In genomic region chr7:130907439-130907838, GRCh38 we compare ENCODE assay signal across 16 cellular contexts.
DNase-seq lines count a peak whose midpoint lies in the region; ATAC-seq, FAIRE-seq and TF ChIP-seq lines count a peak whose summit lies in the region.
"Had no signal": no experiment of that assay in that cellular context is flagged by ENCODE, and none has a peak within 500 bp of the region (broad histone marks: within the 10 kb centered on the region; RNA-seq: fewer than 3 reads in every experiment).

No MANE protein-coding gene starts in this region.

- no peak for FAIRE-seq in pancreas (lab: Jason Lieb, UNC)
- FAIRE-seq: frontal cortex had no signal

- H3K27me3 ChIP-seq in pancreas, result no peaks in the 10 kb centered on the region
- H3K27me3 ChIP-seq: tibial nerve had no signal

- WGBS in pancreas, 2 donors, result 88 to 93% methylated on average over 4 of the region's 4 CpGs

- H3K27ac ChIP-seq in pancreas, result no peak overlapping the region

- H3K9me3 Mint-ChIP-seq in activated CD8-positive, alpha-beta memory T cell treated with anti-CD3 and anti-CD28 coated beads, Interleukin-2, amount 10 ng/mL, durations not matched to agents 7 days and 5 days (ENCODE audit: low read depth), result no peaks in the 10 kb centered on the region
- H3K9me3 Mint-ChIP-seq in HFFc6, result peaks cover 37% of the 10 kb centered on the region
- no peaks in the 10 kb centered on the region for H3K9me3 Mint-ChIP-seq in osteocyte (ENCODE audit: unreplicated experiment)

- CTCF ChIA-PET in activated CD8-positive, alpha-beta memory T cell treated with anti-CD3 and anti-CD28 coated beads, Interleukin-2, amount 10 ng/mL, durations not matched to agents 7 days and 5 days (lab: Charles Lee), result interaction anchor here (0.9 to 5.7 kb wide), 3 partner anchors 10 to 30 kb away, joined by 3 to 49 read pairs (median 4); no protein-coding TSS in a partner anchor

- H3K36me3 Mint-ChIP-seq in activated CD8-positive, alpha-beta memory T cell treated with anti-CD3 and anti-CD28 coated beads, Interleukin-2, amount 10 ng/mL, durations not matched to agents 7 days and 5 days, result peaks cover 61% of the 10 kb centered on the region
- H3K36me3 Mint-ChIP-seq in HFFc6 (ENCODE audit: low read depth) (peaks cover 92% of the 10 kb centered on the region), osteocyte (ENCODE audit: unreplicated experiment) (peaks cover 2% of the 10 kb centered on the region)

- H3K36me3 ChIP-seq in pancreas, result no peaks in the 10 kb centered on the region

- TF ChIP-seq CTCF in HFFc6 (IDR thresholded peaks at IDR 0.05), result no peak
- TF ChIP-seq CTCF in osteocyte (IDR thresholded peaks at IDR 0.05), result no peak
- TF ChIP-seq CTCF in pancreas (IDR thresholded peaks at IDR 0.05), result no peak

- no peak for ATAC-seq in activated CD8-positive, alpha-beta memory T cell treated with anti-CD3 and anti-CD28 coated beads, Interleukin-2, amount 10 ng/mL, durations not matched to agents 7 days and 5 days
- no peak for ATAC-seq in pancreas
- ATAC-seq in HG02798 (IDR thresholded peaks at IDR 0.05; ENCODE audit: poor library complexity, unreplicated experiment), result no peak
- ATAC-seq in HG02885 (IDR thresholded peaks at IDR 0.05; ENCODE audit: poor library complexity, unreplicated experiment), result no peak

- H3K4me3 Mint-ChIP-seq in activated CD8-positive, alpha-beta memory T cell treated with anti-CD3 and anti-CD28 coated beads, Interleukin-2, amount 10 ng/mL, durations not matched to agents 7 days and 5 days, result no peak overlapping the region
- H3K4me3 Mint-ChIP-seq in HFFc6 (peak overlapping the region; percentile 99), osteocyte (ENCODE audit: unreplicated experiment) (no peak overlapping the region)

- intact Hi-C loops in pancreas (cut with DNase I), result no loop called here

- H3K4me1 Mint-ChIP-seq in activated CD8-positive, alpha-beta memory T cell treated with anti-CD3 and anti-CD28 coated beads, Interleukin-2, amount 10 ng/mL, durations not matched to agents 7 days and 5 days, result peaks cover 85% of the 10 kb centered on the region
- H3K4me1 Mint-ChIP-seq in HFFc6 (ENCODE audit: low read depth), result peaks cover 75% of the 10 kb centered on the region
- peaks cover 89% of the 10 kb centered on the region for H3K4me1 Mint-ChIP-seq in osteocyte (ENCODE audit: unreplicated experiment)

- DNase-seq in activated CD8-positive, alpha-beta memory T cell treated with anti-CD3 and anti-CD28 coated beads, Interleukin-2, amount 10 ng/mL, durations not matched to agents 7 days and 5 days, result no peak
- no peak for DNase-seq in activated CD8-positive, alpha-beta memory T cell treated with anti-CD3 and anti-CD28 coated beads, Interleukin-2, amount 50 U/mL, for 4 hours
- no peak for DNase-seq in HFFc6
- DNase-seq in amniotic epithelial cell (ENCODE audit: low read depth), result peak; percentile 65
- no peak for DNase-seq in osteocyte (ENCODE audit: extremely low spot score, unreplicated experiment)
- DNase-seq in pancreas, result no peak
- DNase-seq: activated CD4-positive, alpha-beta T cell treated with anti-CD3 and anti-CD28 coated beads, Interleukin-2, amount 50 U/mL, for 1 hour; DMS53; mucosa of descending colon; NCI-H1048; NCI-H2227 treated with DMSO at 0.1 percent for 48 hours; posterior cingulate gyrus had no signal

- H3K4me1 ChIP-seq in pancreas, result peaks cover 0 to 31% (median 5%) of the 10 kb centered on the region in 3 donors

- no peaks in the 10 kb centered on the region for H3K27me3 Mint-ChIP-seq in activated CD8-positive, alpha-beta memory T cell treated with anti-CD3 and anti-CD28 coated beads, Interleukin-2, amount 10 ng/mL, durations not matched to agents 7 days and 5 days
- H3K27me3 Mint-ChIP-seq in HFFc6 (ENCODE audit: insufficient read depth), result peaks cover 66% of the 10 kb centered on the region
- no peaks in the 10 kb centered on the region for H3K27me3 Mint-ChIP-seq in osteocyte (ENCODE audit: unreplicated experiment)

- H3K9me3 ChIP-seq in pancreas, result no peaks in the 10 kb centered on the region
- H3K9me3 ChIP-seq: mucosa of descending colon, tibial nerve had no signal

- no peak overlapping the region for H3K4me3 ChIP-seq in pancreas
- H3K4me3 ChIP-seq: mucosa of descending colon, tibial nerve had no signal

- peak overlapping the region; percentile 47 for H3K27ac Mint-ChIP-seq in activated CD8-positive, alpha-beta memory T cell treated with anti-CD3 and anti-CD28 coated beads, Interleukin-2, amount 10 ng/mL, durations not matched to agents 7 days and 5 days
- H3K27ac Mint-ChIP-seq in HFFc6 (peak overlapping the region; percentile 94), osteocyte (ENCODE audit: unreplicated experiment) (peak overlapping the region; percentile 77)
